19 cellular contexts compared by ENCODE assay signal in genomic region chr2:40642261-40642660, GRCh38.
"Had no signal": no experiment of that assay in that cellular context is flagged by ENCODE, and none has a peak within 500 bp of the region (broad histone marks: within the 10 kb centered on the region; RNA-seq: fewer than 3 reads in every experiment).

No MANE protein-coding gene starts in this region.

- ATAC-seq: activated naive CD8-positive, alpha-beta T cell treated with anti-CD3 and anti-CD28 coated beads, Interleukin-2, amount 50 U/mL, for 24 hours; effector memory CD8-positive, alpha-beta T cell; foreskin keratinocyte; natural killer cell treated with Interleukin-12 subunit alpha and Interleukin-12 subunit beta and Interleukin-15 and Interleukin-18, amount 100 ng/mL, for 72 hours; stimulated activated effector memory CD8-positive, alpha-beta T cell treated with anti-CD3 and anti-CD28 coated beads, Interleukin-12 subunit alpha, Interleukin-12 subunit beta, amount 100 ng/mL, for 72 hours had no signal

- H3K27ac ChIP-seq: ascending aorta, breast epithelium, epithelial cell of prostate, foreskin keratinocyte, thyroid gland had no signal

- H3K4me1 ChIP-seq: ascending aorta, breast epithelium, foreskin keratinocyte, thyroid gland had no signal

- FAIRE-seq: kidney had no signal

- H3K27me3 ChIP-seq: ascending aorta, breast epithelium, foreskin keratinocyte, thyroid gland had no signal

- DNase-seq: activated CD4-positive, alpha-beta T cell treated with anti-CD3 and anti-CD28 coated beads for 1 hour; activated CD4-positive, alpha-beta T cell treated with anti-CD3 and anti-CD28 coated beads, Interleukin-2, amount 50 U/mL, for 4 hours; activated naive CD4-positive, alpha-beta T cell treated with anti-CD3 and anti-CD28 coated beads for 36 hours; activated naive CD8-positive, alpha-beta T cell treated with anti-CD3 and anti-CD28 coated beads, Interleukin-2, amount 50 U/mL, for 24 hours; cerebellar nuclear complex; effector memory CD8-positive, alpha-beta T cell; foreskin keratinocyte; glutamatergic neuron; hypothalamus; kidney; mesenchymal stem cell; stimulated activated CD4-positive, alpha-beta T cell treated with anti-CD3 and anti-CD28 coated beads, Interleukin-12 subunit alpha, Interleukin-12 subunit beta, amount 100 ng/mL, for 4 hours; stimulated activated CD4-positive, alpha-beta T cell treated with anti-CD3 and anti-CD28 coated beads, Interleukin-2, amount 100 ng/mL, for 24 hours; thyroid gland had no signal

- H3K36me3 ChIP-seq: ascending aorta, breast epithelium, thyroid gland had no signal

- H3K9me3 ChIP-seq: ascending aorta, breast epithelium, thyroid gland had no signal

- H3K4me3 ChIP-seq: ascending aorta, breast epithelium, thyroid gland had no signal
